Comparison of ENCODE assay signal across 11 cellular contexts in genomic region chr19:7083076-7083956, GRCh38. TPM values are rescaled to one million over a fixed set of nuclear protein-coding genes. Genes with fewer than 3 reads are reported as not detected.
DNase-seq lines count a peak whose midpoint lies in the region; ATAC-seq, FAIRE-seq and TF ChIP-seq lines count a peak whose summit lies in the region.
"Had no signal": no experiment of that assay in that cellular context is flagged by ENCODE, and none has a peak within 500 bp of the region (broad histone marks: within the 10 kb centered on the region; RNA-seq: fewer than 3 reads in every experiment).

No MANE protein-coding gene starts in this region.

- ATAC-seq in activated CD8-positive, alpha-beta T cell treated with anti-CD3 and anti-CD28 coated beads for 36 hours = no peak
- no peak for ATAC-seq in activated CD8-positive, alpha-beta T cell treated with anti-CD3 and anti-CD28 coated beads, Interleukin-2, amount 10 ng/mL, durations not matched to agents 7 days and 5 days
- no peak for ATAC-seq in GM21447 (IDR thresholded peaks at IDR 0.05; ENCODE audit: unreplicated experiment)

- no peak overlapping the region for H3K4me3 Mint-ChIP-seq in activated CD8-positive, alpha-beta T cell treated with anti-CD3 and anti-CD28 coated beads for 36 hours
- no peak overlapping the region for H3K4me3 Mint-ChIP-seq in activated CD8-positive, alpha-beta T cell treated with anti-CD3 and anti-CD28 coated beads, Interleukin-2, amount 10 ng/mL, durations not matched to agents 7 days and 5 days

- intact Hi-C loops in activated CD8-positive, alpha-beta T cell treated with anti-CD3 and anti-CD28 coated beads for 36 hours (cut with micrococcal nuclease) = no loop called here

- H3K27me3 ChIP-seq in osteoblast (ENCODE audit: insufficient read depth, low read length) (no peaks in the 10 kb centered on the region), small intestine (ENCODE audit: control insufficient read depth in 2 of 2, insufficient read depth in 2 of 2, low read length in 2 of 2) (no peaks in the 10 kb centered on the region)
- H3K27me3 ChIP-seq: MG63 had no signal

- no peaks in the 10 kb centered on the region for H3K79me2 ChIP-seq in osteoblast (ENCODE audit: insufficient read depth, low read length)

- peaks cover 58% of the 10 kb centered on the region for H3K9me3 ChIP-seq in osteoblast (ENCODE audit: low read depth, low read length)
- peaks cover 11% of the 10 kb centered on the region for H3K9me3 ChIP-seq in small intestine (ENCODE audit: control insufficient read depth, low read depth)

- no peak overlapping the region for H2AFZ ChIP-seq in osteoblast (ENCODE audit: low read length)

- no peak overlapping the region for H3K27ac ChIP-seq in coronary artery
- H3K27ac ChIP-seq in osteoblast (ENCODE audit: low read depth, low read length) = no peak overlapping the region
- H3K27ac ChIP-seq in small intestine (ENCODE audit: low read depth in 1 of 2, low read length in 1 of 2) = no peak overlapping the region

- CTCF ChIA-PET in activated CD8-positive, alpha-beta T cell treated with anti-CD3 and anti-CD28 coated beads for 36 hours (lab: Charles Lee) = no interaction called here
- CTCF ChIA-PET in activated CD8-positive, alpha-beta T cell treated with anti-CD3 and anti-CD28 coated beads, Interleukin-2, amount 10 ng/mL, durations not matched to agents 7 days and 5 days (lab: Charles Lee) = interaction anchor here (1.4 kb wide), 1 partner anchor 14 kb away, joined by 5 read pairs; the partner anchor contains the start of gene ZNF557

- TF ChIP-seq CTCF in activated CD8-positive, alpha-beta T cell treated with anti-CD3 and anti-CD28 coated beads for 36 hours (IDR thresholded peaks at IDR 0.05) = no peak
- TF ChIP-seq CTCF in coronary artery (IDR thresholded peaks at IDR 0.05) = no peak
- TF ChIP-seq CTCF in osteoblast (IDR thresholded peaks at IDR 0.05; ENCODE audit: extremely low read depth, low read depth, low read length) = no peak

- H3K36me3 Mint-ChIP-seq in activated CD8-positive, alpha-beta T cell treated with anti-CD3 and anti-CD28 coated beads for 36 hours (ENCODE audit: low read depth) = peaks cover 81% of the 10 kb centered on the region
- peaks cover 84% of the 10 kb centered on the region for H3K36me3 Mint-ChIP-seq in activated CD8-positive, alpha-beta T cell treated with anti-CD3 and anti-CD28 coated beads, Interleukin-2, amount 10 ng/mL, durations not matched to agents 7 days and 5 days (ENCODE audit: low read depth)

- peaks cover 65% of the 10 kb centered on the region for H3K36me3 ChIP-seq in osteoblast (ENCODE audit: insufficient read depth, low read length)
- H3K36me3 ChIP-seq in small intestine (ENCODE audit: control insufficient read depth in 2 of 2, insufficient read depth in 2 of 2, low read length in 2 of 2) = peaks cover 41 to 55% of the 10 kb centered on the region in 2 donors

- peaks cover 59% of the 10 kb centered on the region for H3K9me3 Mint-ChIP-seq in activated CD8-positive, alpha-beta T cell treated with anti-CD3 and anti-CD28 coated beads for 36 hours
- peaks cover 43% of the 10 kb centered on the region for H3K9me3 Mint-ChIP-seq in activated CD8-positive, alpha-beta T cell treated with anti-CD3 and anti-CD28 coated beads, Interleukin-2, amount 10 ng/mL, durations not matched to agents 7 days and 5 days (ENCODE audit: insufficient read depth)

- no peaks in the 10 kb centered on the region for H4K20me1 ChIP-seq in osteoblast (ENCODE audit: insufficient read depth, low read length)

- no peak overlapping the region for H3K4me2 ChIP-seq in osteoblast (ENCODE audit: insufficient read depth, low read length)

- POLR2A ChIA-PET in activated CD8-positive, alpha-beta T cell treated with anti-CD3 and anti-CD28 coated beads for 36 hours (lab: Charles Lee) = interaction anchor here (1.0 kb wide), 1 partner anchor 14 kb away, joined by 3 read pairs; no protein-coding TSS in a partner anchor
- POLR2A ChIA-PET in activated CD8-positive, alpha-beta T cell treated with anti-CD3 and anti-CD28 coated beads, Interleukin-2, amount 10 ng/mL, durations not matched to agents 7 days and 5 days (lab: Charles Lee) = no interaction called here

- no peak for FAIRE-seq in small intestine (lab: Jason Lieb, UNC)

- H3K4me3 ChIP-seq in coronary artery (peak overlapping the region; percentile 50), osteoblast (ENCODE audit: insufficient read depth, low read length) (peak overlapping the region; percentile 24), small intestine (ENCODE audit: low read depth in 1 of 2, low read length in 2 of 2) (no peak overlapping the region)
- H3K4me3 ChIP-seq: MG63 had no signal

- H3K27ac Mint-ChIP-seq in activated CD8-positive, alpha-beta T cell treated with anti-CD3 and anti-CD28 coated beads for 36 hours = no peak overlapping the region
- no peak overlapping the region for H3K27ac Mint-ChIP-seq in activated CD8-positive, alpha-beta T cell treated with anti-CD3 and anti-CD28 coated beads, Interleukin-2, amount 10 ng/mL, durations not matched to agents 7 days and 5 days

- WGBS in small intestine, 3 donors = 98 to 99% (median 98%) methylated on average over 15 of the region's 15 CpGs

- H3K4me1 ChIP-seq in osteoblast (ENCODE audit: insufficient read depth, low read length) (no peaks in the 10 kb centered on the region), small intestine (ENCODE audit: control insufficient read depth in 2 of 2, insufficient read depth in 1 of 2, low read depth in 1 of 2, low read length in 1 of 2) (no peaks in the 10 kb centered on the region)

- peaks cover 2% of the 10 kb centered on the region for H3K4me1 Mint-ChIP-seq in activated CD8-positive, alpha-beta T cell treated with anti-CD3 and anti-CD28 coated beads for 36 hours (ENCODE audit: low read depth)
- no peaks in the 10 kb centered on the region for H3K4me1 Mint-ChIP-seq in activated CD8-positive, alpha-beta T cell treated with anti-CD3 and anti-CD28 coated beads, Interleukin-2, amount 10 ng/mL, durations not matched to agents 7 days and 5 days (ENCODE audit: low read depth)

- no peaks in the 10 kb centered on the region for H3K27me3 Mint-ChIP-seq in activated CD8-positive, alpha-beta T cell treated with anti-CD3 and anti-CD28 coated beads for 36 hours
- H3K27me3 Mint-ChIP-seq in activated CD8-positive, alpha-beta T cell treated with anti-CD3 and anti-CD28 coated beads, Interleukin-2, amount 10 ng/mL, durations not matched to agents 7 days and 5 days (ENCODE audit: low read depth) = no peaks in the 10 kb centered on the region

- peak; percentile 34 for DNase-seq in activated CD8-positive, alpha-beta T cell treated with anti-CD3 and anti-CD28 coated beads for 36 hours
- no peak for DNase-seq in activated CD8-positive, alpha-beta T cell treated with anti-CD3 and anti-CD28 coated beads, Interleukin-2, amount 10 ng/mL, durations not matched to agents 7 days and 5 days
- peak; percentile 11 for DNase-seq in NCI-H69 (lab: John Stamatoyannopoulos, UW)
- no peak for DNase-seq in coronary artery (ENCODE audit: low spot score)
- DNase-seq in osteoblast (ENCODE audit: insufficient read length, low spot score, missing footprints) = no peak
- no peak for DNase-seq in small intestine
- DNase-seq in cortex of kidney (lab: John Stamatoyannopoulos, UW) = no peak
- DNase-seq: activated effector memory CD4-positive, alpha-beta T cell treated with Interleukin-2 at 50 U/mL for 16 hours; MG63 had no signal

RNA-seq across cellular contexts. Expression of gene ZNF557, which starts 13.8 kb away (rescaled TPM):
- total RNA-seq in activated CD8-positive, alpha-beta T cell treated with anti-CD3 and anti-CD28 coated beads for 36 hours = 1 to 10 TPM; 6.2 to 7.7 TPM
- total RNA-seq in activated CD8-positive, alpha-beta T cell treated with anti-CD3 and anti-CD28 coated beads, Interleukin-2, amount 10 ng/mL, durations not matched to agents 7 days and 5 days = 10 to 100 TPM; 16.5 to 16.7 TPM
- total RNA-seq in osteoblast = 19.5 and 20.0 TPM in 2 replicates
- polyA plus RNA-seq in small intestine = 1 to 10 TPM; 1.9 to 2.7 (median 2.0) TPM

RNA-seq across cellular contexts. Expression of gene MBD3L3, which starts 24.8 kb away (rescaled TPM):
- total RNA-seq in activated CD8-positive, alpha-beta T cell treated with anti-CD3 and anti-CD28 coated beads for 36 hours = not detected
- not detected for total RNA-seq in activated CD8-positive, alpha-beta T cell treated with anti-CD3 and anti-CD28 coated beads, Interleukin-2, amount 10 ng/mL, durations not matched to agents 7 days and 5 days
- total RNA-seq in osteoblast = not detected in 2 replicates
- polyA plus RNA-seq in small intestine = not detected
- total RNA-seq: pulmonary artery endothelial cell had no signal

RNA-seq across cellular contexts. Expression of gene MBD3L2, which starts 34.2 kb away (rescaled TPM):
- total RNA-seq in activated CD8-positive, alpha-beta T cell treated with anti-CD3 and anti-CD28 coated beads for 36 hours = not detected
- total RNA-seq in activated CD8-positive, alpha-beta T cell treated with anti-CD3 and anti-CD28 coated beads, Interleukin-2, amount 10 ng/mL, durations not matched to agents 7 days and 5 days = not detected
- total RNA-seq in osteoblast = not detected in 2 replicates
- not detected for polyA plus RNA-seq in small intestine
- total RNA-seq: pulmonary artery endothelial cell had no signal

RNA-seq across cellular contexts. Expression of gene MBD3L4, which starts 43.3 kb away (rescaled TPM):
- total RNA-seq in activated CD8-positive, alpha-beta T cell treated with anti-CD3 and anti-CD28 coated beads for 36 hours = not detected
- total RNA-seq in activated CD8-positive, alpha-beta T cell treated with anti-CD3 and anti-CD28 coated beads, Interleukin-2, amount 10 ng/mL, durations not matched to agents 7 days and 5 days = not detected
- not detected in 2 replicates for total RNA-seq in osteoblast
- polyA plus RNA-seq in small intestine = not detected
- total RNA-seq: pulmonary artery endothelial cell had no signal

RNA-seq across cellular contexts. Expression of gene MBD3L5, which starts 52.9 kb away (rescaled TPM):
- total RNA-seq in activated CD8-positive, alpha-beta T cell treated with anti-CD3 and anti-CD28 coated beads for 36 hours = not detected
- not detected for total RNA-seq in activated CD8-positive, alpha-beta T cell treated with anti-CD3 and anti-CD28 coated beads, Interleukin-2, amount 10 ng/mL, durations not matched to agents 7 days and 5 days
- total RNA-seq in osteoblast = not detected in 2 replicates
- not detected for polyA plus RNA-seq in small intestine
- total RNA-seq: pulmonary artery endothelial cell had no signal

Comparison
In these comparisons a context has a peak if more than half of its experiments do, and no peak if none do; other contexts are left out.
1. DNase-seq: peak in activated CD8-positive, alpha-beta T cell treated with anti-CD3 and anti-CD28 coated beads for 36 hours (single experiment) and NCI-H69 (single experiment); none in activated CD8-positive, alpha-beta T cell treated with anti-CD3 and anti-CD28 coated beads, Interleukin-2, amount 10 ng/mL, durations not matched to agents 7 days and 5 days (single experiment), coronary artery (single experiment), osteoblast (single experiment), small intestine (single experiment) and cortex of kidney (single experiment).
2. H3K4me3 ChIP-seq: peak in coronary artery (single experiment) and osteoblast (single experiment); none in small intestine (0 of 2).